25 cellular contexts compared by ENCODE assay signal in genomic region chr1:7130127-7130526, GRCh38.
"Had no signal": no experiment of that assay in that cellular context is flagged by ENCODE, and none has a peak within 500 bp of the region (broad histone marks: within the 10 kb centered on the region; RNA-seq: fewer than 3 reads in every experiment).

No MANE protein-coding gene starts in this region.

- H3K9me3 ChIP-seq: colonic mucosa, esophagus muscularis mucosa, esophagus squamous epithelium, gastrocnemius medialis, gastroesophageal sphincter, heart left ventricle, heart right ventricle had no signal

- H3K4me3 Mint-ChIP-seq: dendritic cell treated with granulocyte-macrophage colony-stimulating factor and Interleukin-4, amounts not matched to agents 40 ng/mL and 50 ng/mL, for 4 days; effector memory CD8-positive, alpha-beta T cell; endodermal cell had no signal

- H3K4me1 ChIP-seq: colonic mucosa, esophagus muscularis mucosa, esophagus squamous epithelium, foreskin keratinocyte, gastroesophageal sphincter had no signal

- H3K4me1 Mint-ChIP-seq: endodermal cell had no signal

- DNase-seq: colonic mucosa; cortex of kidney; dermis blood vessel endothelial cell; dorsolateral prefrontal cortex; effector CD4-positive, alpha-beta T cell; effector CD8-positive, alpha-beta T cell; effector memory CD4-positive, alpha-beta T cell; effector memory CD8-positive, alpha-beta T cell; endodermal cell; erythroblast; esophagus squamous epithelium; foreskin fibroblast; foreskin keratinocyte; foreskin melanocyte; gastrocnemius medialis; glutamatergic neuron; head of caudate nucleus; heart left ventricle; heart right ventricle had no signal

- H3K27ac Mint-ChIP-seq: dendritic cell treated with granulocyte-macrophage colony-stimulating factor and Interleukin-4, amounts not matched to agents 40 ng/mL and 50 ng/mL, for 4 days; effector memory CD8-positive, alpha-beta T cell; endodermal cell had no signal

- H3K27ac ChIP-seq: colonic mucosa, coronary artery, dorsolateral prefrontal cortex, epithelial cell of prostate, esophagus muscularis mucosa, esophagus squamous epithelium, foreskin keratinocyte, gastrocnemius medialis, gastroesophageal sphincter, heart left ventricle, heart right ventricle had no signal

- H3K9me3 Mint-ChIP-seq: dendritic cell treated with granulocyte-macrophage colony-stimulating factor and Interleukin-4, amounts not matched to agents 40 ng/mL and 50 ng/mL, for 4 days; effector memory CD8-positive, alpha-beta T cell; endodermal cell had no signal

- H3K27me3 ChIP-seq: colonic mucosa, dorsolateral prefrontal cortex, gastrocnemius medialis, heart left ventricle, heart right ventricle had no signal

- ATAC-seq: effector memory CD8-positive, alpha-beta T cell; esophagus mucosa; foreskin keratinocyte; gastrocnemius medialis; gastroesophageal sphincter; heart left ventricle; heart right ventricle had no signal

- H3K4me3 ChIP-seq: colonic mucosa, coronary artery, dorsolateral prefrontal cortex, esophagus muscularis mucosa, esophagus squamous epithelium, gastrocnemius medialis, gastroesophageal sphincter, heart left ventricle, heart right ventricle had no signal

- H3K36me3 ChIP-seq: colonic mucosa, esophagus muscularis mucosa, esophagus squamous epithelium, gastrocnemius medialis, gastroesophageal sphincter, heart left ventricle, heart right ventricle had no signal
